Comparison of ENCODE assay signal across 1 cellular context in genomic region chr11:1988667-1989317, GRCh38.
TF ChIP-seq lines count a peak whose summit lies in the region.

No MANE protein-coding gene starts in this region.

TF ChIP-seq in K562, 482 proteins besides CTCF, POLR2A, EP300 and RAD21:
- TF ChIP-seq, protein P1, sequence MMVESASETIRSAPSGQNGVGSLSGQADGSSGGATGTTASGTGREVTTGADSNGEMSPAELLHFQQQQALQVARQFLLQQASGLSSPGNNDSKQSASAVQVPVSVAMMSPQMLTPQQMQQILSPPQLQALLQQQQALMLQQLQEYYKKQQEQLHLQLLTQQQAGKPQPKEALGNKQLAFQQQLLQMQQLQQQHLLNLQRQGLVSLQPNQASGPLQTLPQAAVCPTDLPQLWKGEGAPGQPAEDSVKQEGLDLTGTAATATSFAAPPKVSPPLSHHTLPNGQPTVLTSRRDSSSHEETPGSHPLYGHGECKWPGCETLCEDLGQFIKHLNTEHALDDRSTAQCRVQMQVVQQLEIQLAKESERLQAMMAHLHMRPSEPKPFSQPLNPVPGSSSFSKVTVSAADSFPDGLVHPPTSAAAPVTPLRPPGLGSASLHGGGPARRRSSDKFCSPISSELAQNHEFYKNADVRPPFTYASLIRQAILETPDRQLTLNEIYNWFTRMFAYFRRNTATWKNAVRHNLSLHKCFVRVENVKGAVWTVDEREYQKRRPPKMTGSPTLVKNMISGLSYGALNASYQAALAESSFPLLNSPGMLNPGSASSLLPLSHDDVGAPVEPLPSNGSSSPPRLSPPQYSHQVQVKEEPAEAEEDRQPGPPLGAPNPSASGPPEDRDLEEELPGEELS (CRISPR knock-in tag; IDR thresholded peaks at IDR 0.05; ENCODE audit: borderline replicate concordance), result no peak
- no peak for TF ChIP-seq ZNF174 (CRISPR knock-in tag; IDR thresholded peaks at IDR 0.05)
TF ChIP-seq in K562: peak in this region for 0.
